In genomic region chr1:101540161-101540560, GRCh38 we compare ENCODE assay signal across 22 cellular contexts.
"Had no signal": no experiment of that assay in that cellular context is flagged by ENCODE, and none has a peak within 500 bp of the region (broad histone marks: within the 10 kb centered on the region; RNA-seq: fewer than 3 reads in every experiment).

No MANE protein-coding gene starts in this region.

- H3K27ac Mint-ChIP-seq: natural killer cell; progenitor cell of endocrine pancreas; stimulated activated effector memory CD8-positive, alpha-beta T cell treated with anti-CD3 and anti-CD28 coated beads, Interleukin-12 subunit alpha, Interleukin-12 subunit beta, amount 100 ng/mL, for 72 hours; stimulated activated naive CD8-positive, alpha-beta T cell treated with anti-CD3 and anti-CD28 coated beads, Interleukin-15, Interleukin-2, amounts not matched to agents 100 ng/mL and 50 ng/mL, for 24 hours had no signal

- H3K9me3 Mint-ChIP-seq: natural killer cell; stimulated activated effector memory CD8-positive, alpha-beta T cell treated with anti-CD3 and anti-CD28 coated beads, Interleukin-12 subunit alpha, Interleukin-12 subunit beta, amount 100 ng/mL, for 72 hours; stimulated activated naive CD8-positive, alpha-beta T cell treated with anti-CD3 and anti-CD28 coated beads, Interleukin-15, Interleukin-2, amounts not matched to agents 100 ng/mL and 50 ng/mL, for 24 hours had no signal

- H3K4me1 Mint-ChIP-seq: natural killer cell; neural crest cell; stimulated activated effector memory CD8-positive, alpha-beta T cell treated with anti-CD3 and anti-CD28 coated beads, Interleukin-12 subunit alpha, Interleukin-12 subunit beta, amount 100 ng/mL, for 72 hours had no signal

- H3K27ac ChIP-seq: epithelial cell of prostate, esophagus muscularis mucosa, gastrocnemius medialis, heart right ventricle, pancreas, tibial artery, upper lobe of left lung, uterus had no signal

- H3K27me3 ChIP-seq: esophagus muscularis mucosa, gastrocnemius medialis, pancreas, tibial artery, upper lobe of left lung, uterus had no signal

- H3K4me3 ChIP-seq: esophagus muscularis mucosa, gastrocnemius medialis, heart right ventricle, pancreas, tibial artery, upper lobe of left lung, uterus had no signal

- H3K36me3 ChIP-seq: esophagus muscularis mucosa, gastrocnemius medialis, heart right ventricle, pancreas, tibial artery, upper lobe of left lung, uterus had no signal

- H3K36me3 Mint-ChIP-seq: natural killer cell; stimulated activated effector memory CD8-positive, alpha-beta T cell treated with anti-CD3 and anti-CD28 coated beads, Interleukin-12 subunit alpha, Interleukin-12 subunit beta, amount 100 ng/mL, for 72 hours had no signal

- H3K4me3 Mint-ChIP-seq: natural killer cell; neural crest cell; stimulated activated effector memory CD8-positive, alpha-beta T cell treated with anti-CD3 and anti-CD28 coated beads, Interleukin-12 subunit alpha, Interleukin-12 subunit beta, amount 100 ng/mL, for 72 hours; stimulated activated naive CD8-positive, alpha-beta T cell treated with anti-CD3 and anti-CD28 coated beads, Interleukin-15, Interleukin-2, amounts not matched to agents 100 ng/mL and 50 ng/mL, for 24 hours had no signal

- H3K9me3 ChIP-seq: esophagus muscularis mucosa, gastrocnemius medialis, pancreas, tibial artery, upper lobe of left lung, uterus had no signal

- H3K4me1 ChIP-seq: esophagus muscularis mucosa, gastrocnemius medialis, heart right ventricle, pancreas, tibial artery, upper lobe of left lung, uterus had no signal

- ATAC-seq: gastrocnemius medialis; heart right ventricle; left lobe of liver; natural killer cell; pancreas; right cardiac atrium; stimulated activated effector memory CD8-positive, alpha-beta T cell treated with anti-CD3 and anti-CD28 coated beads, Interleukin-12 subunit alpha, Interleukin-12 subunit beta, amount 100 ng/mL, for 72 hours had no signal

- H3K27me3 Mint-ChIP-seq: progenitor cell of endocrine pancreas had no signal

- DNase-seq: effector memory CD4-positive, alpha-beta T cell; gastrocnemius medialis; heart right ventricle; hypothalamus; islet precursor cell; mammary epithelial cell; natural killer cell; occipital lobe; pancreas; right cardiac atrium; small intestine; stimulated activated CD4-positive, alpha-beta T cell treated with anti-CD3 and anti-CD28 coated beads, Interleukin-2, amount 100 ng/mL, for 48 hours; tibial artery; upper lobe of left lung; uterus had no signal
